Comparison of ENCODE assay signal across 25 cellular contexts in genomic region chr18:76640438-76640837, GRCh38.
"Had no signal": no experiment of that assay in that cellular context is flagged by ENCODE, and none has a peak within 500 bp of the region (broad histone marks: within the 10 kb centered on the region; RNA-seq: fewer than 3 reads in every experiment).

No MANE protein-coding gene starts in this region.

- FAIRE-seq: endothelial cell of umbilical vein, frontal cortex, kidney had no signal

- H3K9me3 ChIP-seq: esophagus muscularis mucosa, gastroesophageal sphincter, heart left ventricle, lower lobe of right lung, mucosa of descending colon had no signal

- H3K4me1 ChIP-seq: foreskin keratinocyte, gastroesophageal sphincter, heart left ventricle, lower lobe of right lung had no signal

- H3K27ac ChIP-seq: coronary artery, dorsolateral prefrontal cortex, esophagus muscularis mucosa, foreskin keratinocyte, gastroesophageal sphincter, heart left ventricle, hepatocyte, lower lobe of right lung had no signal

- H3K27me3 ChIP-seq: dorsolateral prefrontal cortex, esophagus muscularis mucosa, foreskin keratinocyte, gastroesophageal sphincter, heart left ventricle, hepatocyte had no signal

- ATAC-seq: foreskin keratinocyte; gastroesophageal sphincter; heart left ventricle; left colon; left lobe of liver; left ventricle myocardium superior; lower lobe of right lung; mucosa of descending colon; naive thymus-derived CD8-positive, alpha-beta T cell had no signal

- DNase-seq: dermis blood vessel endothelial cell; dorsolateral prefrontal cortex; effector CD4-positive, alpha-beta T cell; effector memory CD4-positive, alpha-beta T cell; foreskin keratinocyte; heart left ventricle; hypothalamus; immature natural killer cell; islet precursor cell; kidney; kidney glomerular epithelial cell; left colon; left ventricle myocardium superior; lower lobe of right lung; mesenchymal stem cell; mucosa of descending colon; naive B cell; naive thymus-derived CD8-positive, alpha-beta T cell had no signal

- H3K36me3 ChIP-seq: esophagus muscularis mucosa, gastroesophageal sphincter, heart left ventricle, lower lobe of right lung had no signal

- H3K4me3 ChIP-seq: coronary artery, dorsolateral prefrontal cortex, esophagus muscularis mucosa, gastroesophageal sphincter, heart left ventricle, hepatocyte, lower lobe of right lung, mucosa of descending colon had no signal
